8 cellular contexts compared by ENCODE assay signal in the genomic region with DNA sequence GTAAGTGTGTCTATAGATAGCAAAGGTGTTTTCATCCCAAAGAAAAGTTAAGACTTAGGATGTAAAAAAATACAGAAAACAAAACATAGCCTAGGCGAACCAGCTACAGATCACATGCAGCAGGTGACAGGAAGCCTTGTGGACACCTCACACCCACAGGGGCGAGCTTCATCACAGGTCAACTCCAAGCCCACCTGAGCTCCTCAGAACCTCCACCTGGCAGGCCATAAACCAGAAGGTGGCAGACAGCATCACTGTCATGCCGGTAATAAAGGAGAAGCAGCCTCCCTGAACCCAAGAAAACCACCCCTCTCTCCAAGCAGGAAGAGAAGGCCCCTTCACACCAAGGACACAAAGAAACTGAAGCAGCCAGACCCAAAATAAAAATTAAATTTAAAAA. TPM values are rescaled to one million over a fixed set of nuclear protein-coding genes. Genes with fewer than 3 reads are reported as not detected.
DNase-seq lines count a peak whose midpoint lies in the region; ATAC-seq, FAIRE-seq and TF ChIP-seq lines count a peak whose summit lies in the region.

No MANE protein-coding gene starts in this region.

- H3K27me3 ChIP-seq in BJ (ENCODE audit: control insufficient read depth, insufficient read depth, low read length) (no peaks in the 10 kb centered on the region; the same call in 1 of the 2 replicates), right cardiac atrium (ENCODE audit: control insufficient read depth, insufficient read depth) (no peaks in the 10 kb centered on the region), small intestine (ENCODE audit: control insufficient read depth in 2 of 2, insufficient read depth in 2 of 2, low read length in 2 of 2) (no peaks in the 10 kb centered on the region)

- peak; percentile 7 for ATAC-seq in activated CD8-positive, alpha-beta T cell treated with anti-CD3 and anti-CD28 coated beads, Interleukin-2, amount 10 ng/mL, durations not matched to agents 7 days and 5 days
- ATAC-seq in right cardiac atrium = no peak

- intact Hi-C loops in right cardiac atrium (cut with DNase I) = loop anchor here in 1 of 4 donors (10.0 kb wide), 1 partner anchor 63 kb away; no protein-coding TSS in a partner anchor

- H3K4me3 Mint-ChIP-seq in HFFc6 = peak overlapping the region; percentile 86
- peak overlapping the region; percentile 87 for H3K4me3 Mint-ChIP-seq in activated CD8-positive, alpha-beta T cell treated with anti-CD3 and anti-CD28 coated beads, Interleukin-2, amount 10 ng/mL, durations not matched to agents 7 days and 5 days

- H3K4me3 ChIP-seq in BJ (ENCODE audit: low read depth, low read length) (peak overlapping the region; percentile 91; the same call in 1 of the 2 replicates), right cardiac atrium (ENCODE audit: low read length) (peak overlapping the region; percentile 94), small intestine (ENCODE audit: low read depth in 1 of 2, low read length in 2 of 2) (peak overlapping the region; percentile 98 to 100)

- 40% methylated on average over 3 of the region's 3 CpGs for WGBS in right cardiac atrium
- 1 to 33% (median 1%) methylated on average over 3 of the region's 3 CpGs for WGBS in small intestine, 3 donors

- H3K27ac ChIP-seq in right cardiac atrium (ENCODE audit: low read length) = peak overlapping the region; percentile 36
- H3K27ac ChIP-seq in small intestine (ENCODE audit: low read depth in 1 of 2, low read length in 1 of 2) = peak overlapping the region; percentile 85 to 96

- peak overlapping the region; percentile 55; the same call in 1 of the 2 replicates for H3K27ac Mint-ChIP-seq in HFFc6
- H3K27ac Mint-ChIP-seq in activated CD8-positive, alpha-beta T cell treated with anti-CD3 and anti-CD28 coated beads, Interleukin-2, amount 10 ng/mL, durations not matched to agents 7 days and 5 days = peak overlapping the region; percentile 88

- no peaks in the 10 kb centered on the region for H3K9me3 ChIP-seq in right cardiac atrium (ENCODE audit: control insufficient read depth, low read length)
- no peaks in the 10 kb centered on the region for H3K9me3 ChIP-seq in small intestine (ENCODE audit: control insufficient read depth, low read depth)

- no peak for FAIRE-seq in small intestine (lab: Jason Lieb, UNC)
- FAIRE-seq in urothelium cell line (lab: Jason Lieb, UNC) = no peak

- no peaks in the 10 kb centered on the region for H3K36me3 Mint-ChIP-seq in HFFc6 (ENCODE audit: low read depth)
- peaks cover 9% of the 10 kb centered on the region for H3K36me3 Mint-ChIP-seq in activated CD8-positive, alpha-beta T cell treated with anti-CD3 and anti-CD28 coated beads, Interleukin-2, amount 10 ng/mL, durations not matched to agents 7 days and 5 days (ENCODE audit: low read depth)

- DNase-seq in BJ (ENCODE audit: low read depth) = no peak
- no peak for DNase-seq in HFFc6
- DNase-seq in activated CD8-positive, alpha-beta T cell treated with anti-CD3 and anti-CD28 coated beads, Interleukin-2, amount 10 ng/mL, durations not matched to agents 7 days and 5 days = peak; percentile 53
- DNase-seq in right cardiac atrium = no peak
- peak; percentile 45 for DNase-seq in small intestine
- no peak for DNase-seq in putamen (ENCODE audit: low spot score)
- DNase-seq in urothelium cell line (ENCODE audit: low spot score) = no peak
- DNase-seq in DMS79 (lab: John Stamatoyannopoulos, UW) = no peak

- no peaks in the 10 kb centered on the region for H3K36me3 ChIP-seq in BJ (ENCODE audit: control insufficient read depth, insufficient read depth, low read length)
- H3K36me3 ChIP-seq in small intestine (ENCODE audit: control insufficient read depth in 2 of 2, insufficient read depth in 2 of 2, low read length in 2 of 2) = no peaks in the 10 kb centered on the region

- H3K9me3 Mint-ChIP-seq in HFFc6 = no peaks in the 10 kb centered on the region
- H3K9me3 Mint-ChIP-seq in activated CD8-positive, alpha-beta T cell treated with anti-CD3 and anti-CD28 coated beads, Interleukin-2, amount 10 ng/mL, durations not matched to agents 7 days and 5 days (ENCODE audit: insufficient read depth) = no peaks in the 10 kb centered on the region

- H3K4me1 Mint-ChIP-seq in HFFc6 (ENCODE audit: low read depth) = peaks cover 17% of the 10 kb centered on the region
- peaks cover 26% of the 10 kb centered on the region for H3K4me1 Mint-ChIP-seq in activated CD8-positive, alpha-beta T cell treated with anti-CD3 and anti-CD28 coated beads, Interleukin-2, amount 10 ng/mL, durations not matched to agents 7 days and 5 days (ENCODE audit: low read depth)

- no peak for TF ChIP-seq CTCF in BJ (IDR thresholded peaks at IDR 0.05; ENCODE audit: insufficient read depth, low read depth, low read length)
- no peak for TF ChIP-seq CTCF in HFFc6 (IDR thresholded peaks at IDR 0.05)

- peaks cover 10% of the 10 kb centered on the region for H3K4me1 ChIP-seq in right cardiac atrium (ENCODE audit: control insufficient read depth, insufficient read depth, low read length)
- peaks cover 2 to 3% of the 10 kb centered on the region in 2 donors for H3K4me1 ChIP-seq in small intestine (ENCODE audit: control insufficient read depth in 2 of 2, insufficient read depth in 1 of 2, low read depth in 1 of 2, low read length in 1 of 2)

- no peaks in the 10 kb centered on the region for H3K27me3 Mint-ChIP-seq in HFFc6 (ENCODE audit: insufficient read depth)
- peaks cover 2% of the 10 kb centered on the region for H3K27me3 Mint-ChIP-seq in activated CD8-positive, alpha-beta T cell treated with anti-CD3 and anti-CD28 coated beads, Interleukin-2, amount 10 ng/mL, durations not matched to agents 7 days and 5 days (ENCODE audit: low read depth)

- CTCF ChIA-PET in BJ (lab: Yijun Ruan, JAX) = no interaction called here
- CTCF ChIA-PET in activated CD8-positive, alpha-beta T cell treated with anti-CD3 and anti-CD28 coated beads, Interleukin-2, amount 10 ng/mL, durations not matched to agents 7 days and 5 days (lab: Charles Lee) = interaction anchor here (0.9 kb wide), 1 partner anchor 118 kb away, joined by 3 read pairs; no protein-coding TSS in a partner anchor

- POLR2A ChIA-PET in BJ (lab: Charles Lee) = no interaction called here
- POLR2A ChIA-PET in activated CD8-positive, alpha-beta T cell treated with anti-CD3 and anti-CD28 coated beads, Interleukin-2, amount 10 ng/mL, durations not matched to agents 7 days and 5 days (lab: Charles Lee) = interaction anchor here (0.9 kb wide), 1 partner anchor 659 kb away, joined by 4 read pairs; a partner anchor contains a TSS

RNA-seq across cellular contexts. Expression of a gene that starts 1.0 kb away (rescaled TPM):
- polyA plus RNA-seq in BJ (2011; rRNA removed) (1.4 and 1.6 TPM in 2 replicates), right cardiac atrium (7.2 TPM), small intestine (10 to 100 TPM in 2 of 3 donors, 1 to 10 TPM in 1; 7.6 to 24.7 (median 10.7) TPM)
- 3.2 and 3.6 TPM in 2 replicates for polyA minus RNA-seq in BJ (2011; rRNA and poly(A)+ RNA removed)
- 1 to 10 TPM; 2.4 to 3.7 (median 3.2) TPM for total RNA-seq in HFFc6 (2021; fragmentation: NEBNext Ultra II Directional; extraction: Animal tissue kit (Norgen Biotek cat#: 25700))
- total RNA-seq in activated CD8-positive, alpha-beta T cell treated with anti-CD3 and anti-CD28 coated beads, Interleukin-2, amount 10 ng/mL, durations not matched to agents 7 days and 5 days = 10 to 100 TPM; 21.8 to 22.8 TPM
- 10 to 100 TPM; 24.3 to 32.1 (median 26.6) TPM for total RNA-seq in right cardiac atrium

Comparison
In these comparisons a context has a peak if more than half of its experiments do, and no peak if none do; other contexts are left out.
1. DNase-seq: peak in activated CD8-positive, alpha-beta T cell treated with anti-CD3 and anti-CD28 coated beads, Interleukin-2, amount 10 ng/mL, durations not matched to agents 7 days and 5 days (single experiment) and small intestine (single experiment); none in BJ (single experiment), HFFc6 (single experiment), right cardiac atrium (0 of 3), putamen (single experiment), urothelium cell line (single experiment) and DMS79 (single experiment).
2. RNA of a gene that starts 1.0 kb away (total RNA-seq): 24.3 to 32.1 TPM in right cardiac atrium and 21.8 to 22.8 TPM in activated CD8-positive, alpha-beta T cell treated with anti-CD3 and anti-CD28 coated beads, Interleukin-2, amount 10 ng/mL, durations not matched to agents 7 days and 5 days; 2.4 to 3.7 TPM in HFFc6; every median in the first group is over 4 times any median in the second.
3. Peak in every context shown above with its lines, with median percentiles within 50 percentile points of each other: H3K4me3 ChIP-seq.